In genomic region chr1:24560361-24560760, GRCh38 we compare ENCODE assay signal across 27 cellular contexts. TPM values are rescaled to one million over a fixed set of nuclear protein-coding genes. Genes with fewer than 3 reads are reported as not detected.
"Had no signal": no experiment of that assay in that cellular context is flagged by ENCODE, and none has a peak within 500 bp of the region (broad histone marks: within the 10 kb centered on the region; RNA-seq: fewer than 3 reads in every experiment).

No MANE protein-coding gene starts in this region.

- H3K27me3 ChIP-seq: right lobe of liver, thyroid gland had no signal

- H3K79me2 ChIP-seq: parathyroid adenoma had no signal

- DNase-seq: cortex of kidney; effector memory CD8-positive, alpha-beta T cell; erythroblast; esophagus squamous epithelium; foreskin melanocyte; hypothalamus; immature natural killer cell; islet precursor cell; naive B cell; stimulated activated CD4-positive, alpha-beta T cell treated with anti-CD3 and anti-CD28 coated beads, Interleukin-2, amount 100 ng/mL, for 24 hours; stimulated activated CD4-positive, alpha-beta T cell treated with anti-CD3 and anti-CD28 coated beads, Interleukin-4, amount 100 ng/mL, for 24 hours; stimulated activated naive CD4-positive, alpha-beta T cell treated with Interleukin-2 at 50 U/mL for 16 hours; stomach; trophoblast cell had no signal

- H3K36me3 ChIP-seq: esophagus squamous epithelium, right lobe of liver, stomach, thyroid gland had no signal

- H3K27ac Mint-ChIP-seq: effector memory CD8-positive, alpha-beta T cell; immature natural killer cell; memory B cell; mesothelial cell of epicardium; progenitor cell of endocrine pancreas; stimulated activated effector memory CD8-positive, alpha-beta T cell treated with anti-CD3 and anti-CD28 coated beads, Interleukin-12 subunit alpha, Interleukin-12 subunit beta, amount 100 ng/mL, for 72 hours had no signal

- H3K27ac ChIP-seq: esophagus squamous epithelium, parathyroid adenoma, right lobe of liver, stomach, thyroid gland had no signal

- H3K36me3 Mint-ChIP-seq: memory B cell; mesothelial cell of epicardium; naive B cell; stimulated activated effector memory CD8-positive, alpha-beta T cell treated with anti-CD3 and anti-CD28 coated beads, Interleukin-12 subunit alpha, Interleukin-12 subunit beta, amount 100 ng/mL, for 72 hours had no signal

- H3K4me3 ChIP-seq: esophagus squamous epithelium, lung, mucosa of descending colon, right lobe of liver, smooth muscle cell, stomach, thyroid gland had no signal

- H3K9me3 Mint-ChIP-seq: effector memory CD8-positive, alpha-beta T cell; memory B cell; mesothelial cell of epicardium; naive B cell; stimulated activated effector memory CD8-positive, alpha-beta T cell treated with anti-CD3 and anti-CD28 coated beads, Interleukin-12 subunit alpha, Interleukin-12 subunit beta, amount 100 ng/mL, for 72 hours had no signal

- H3K4me2 ChIP-seq: smooth muscle cell had no signal

- H2AFZ ChIP-seq: parathyroid adenoma had no signal

- ATAC-seq: effector memory CD8-positive, alpha-beta T cell; left lobe of liver; mucosa of descending colon; right lobe of liver; stimulated activated effector memory CD8-positive, alpha-beta T cell treated with anti-CD3 and anti-CD28 coated beads, Interleukin-12 subunit alpha, Interleukin-12 subunit beta, amount 100 ng/mL, for 72 hours had no signal

- H3K4me1 ChIP-seq: parathyroid adenoma had no signal

- H3K4me3 Mint-ChIP-seq: effector memory CD8-positive, alpha-beta T cell; immature natural killer cell; memory B cell; mesothelial cell of epicardium; stimulated activated effector memory CD8-positive, alpha-beta T cell treated with anti-CD3 and anti-CD28 coated beads, Interleukin-12 subunit alpha, Interleukin-12 subunit beta, amount 100 ng/mL, for 72 hours had no signal

- H3K9me3 ChIP-seq: esophagus squamous epithelium, mucosa of descending colon, right lobe of liver, stomach, thyroid gland had no signal

- H3K9ac ChIP-seq: parathyroid adenoma had no signal

RNA-seq across cellular contexts. Expression of gene NCMAP, which starts 4.5 kb away (rescaled TPM):
- total RNA-seq: dermis microvascular lymphatic vessel endothelial cell, osteoblast, smooth muscle cell had no signal
